Comparison of ENCODE assay signal across 35 cellular contexts in the genomic region with DNA sequence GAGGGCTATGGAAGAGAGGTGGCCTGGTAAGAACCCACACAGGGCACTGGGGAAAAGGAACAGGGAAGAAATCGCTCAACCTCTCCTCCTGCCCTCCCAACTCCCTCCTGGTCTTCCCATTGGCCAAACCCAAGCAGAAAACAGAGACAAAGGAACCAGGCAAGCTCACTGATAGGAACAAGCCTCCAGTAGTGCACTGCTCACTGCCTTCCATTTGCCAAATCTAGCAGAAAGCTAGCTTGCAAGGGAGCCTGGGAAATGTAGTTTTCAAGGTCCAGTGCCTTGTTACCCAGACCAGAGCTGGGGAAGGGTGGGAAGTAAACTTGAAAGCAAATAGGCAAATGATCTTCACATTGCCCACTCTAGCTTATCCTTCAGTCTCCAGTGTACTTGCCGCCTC.
"Had no signal": no experiment of that assay in that cellular context is flagged by ENCODE, and none has a peak within 500 bp of the region (broad histone marks: within the 10 kb centered on the region; RNA-seq: fewer than 3 reads in every experiment).

No MANE protein-coding gene starts in this region.

- H3K36me3 Mint-ChIP-seq: activated CD4-positive, alpha-beta memory T cell treated with anti-CD3 and anti-CD28 coated beads for 36 hours had no signal

- H3K9ac ChIP-seq: SK-N-SH had no signal

- H3K4me3 Mint-ChIP-seq: activated CD4-positive, alpha-beta memory T cell treated with anti-CD3 and anti-CD28 coated beads for 36 hours; activated CD4-positive, alpha-beta T cell treated with anti-CD3 and anti-CD28 coated beads for 36 hours; activated CD4-positive, alpha-beta T cell treated with anti-CD3 and anti-CD28 coated beads, Interleukin-2, amount 10 ng/mL, durations not matched to agents 7 days and 5 days; activated naive CD4-positive, alpha-beta T cell treated with anti-CD3 and anti-CD28 coated beads for 36 hours; activated T-cell treated with anti-CD3 and anti-CD28 coated beads, Interleukin-2, amount 50 U/mL, for 4 hours; activated T-helper 1 cell treated with anti-CD3 and anti-CD28 coated beads, Interleukin-12 subunit alpha, Interleukin-12 subunit beta, Interleukin-2, Interleukin-4 antibody, amounts not matched to agents 30 ng/mL and 10 ng/mL and 1 ng/mL, durations not matched to agents 14 hours and 24 hours and 36 hours; T-helper 1 cell treated with Interleukin-12 subunit alpha and Interleukin-12 subunit beta and Interleukin-4 antibody, amounts not matched to agents 30 μg/mL and 1 μg/mL, for 36 hours; T-helper 2 cell treated with Interferon-gamma antibody and Interleukin-4, amounts not matched to agents 5 μg/mL and 100 μg/mL, for 36 hours had no signal

- H3K27ac Mint-ChIP-seq: activated CD4-positive, alpha-beta memory T cell treated with anti-CD3 and anti-CD28 coated beads for 36 hours; activated CD4-positive, alpha-beta T cell treated with anti-CD3 and anti-CD28 coated beads for 36 hours; activated CD4-positive, alpha-beta T cell treated with anti-CD3 and anti-CD28 coated beads, Interleukin-2, amount 10 ng/mL, durations not matched to agents 7 days and 5 days; activated naive CD4-positive, alpha-beta T cell treated with anti-CD3 and anti-CD28 coated beads for 36 hours; activated T-helper 1 cell treated with anti-CD3 and anti-CD28 coated beads, Interleukin-12 subunit alpha, Interleukin-12 subunit beta, Interleukin-2, Interleukin-4 antibody, amounts not matched to agents 30 ng/mL and 10 ng/mL and 1 ng/mL, durations not matched to agents 14 hours and 24 hours and 36 hours; T-helper 1 cell treated with Interleukin-12 subunit alpha and Interleukin-12 subunit beta and Interleukin-4 antibody, amounts not matched to agents 30 μg/mL and 1 μg/mL, for 36 hours; T-helper 2 cell treated with Interferon-gamma antibody and Interleukin-4, amounts not matched to agents 5 μg/mL and 100 μg/mL, for 36 hours had no signal

- H3K9me2 ChIP-seq: SK-N-SH had no signal

- H3K4me2 ChIP-seq: SK-N-SH had no signal

- H3K27ac ChIP-seq: adrenal gland, body of pancreas, breast epithelium, Peyer's patch, SJSA1 had no signal

- H3K27me3 ChIP-seq: body of pancreas, breast epithelium, Peyer's patch, SJSA1 had no signal

- H3K36me3 ChIP-seq: adrenal gland, breast epithelium, Peyer's patch, SJSA1 had no signal

- ATAC-seq: activated CD4-positive, alpha-beta T cell treated with anti-CD3 and anti-CD28 coated beads for 36 hours; activated CD4-positive, CD25-positive, alpha-beta regulatory T cell treated with anti-CD3 and anti-CD28 coated beads, Interleukin-2, amount 50 U/mL, for 24 hours; activated naive CD4-positive, alpha-beta T cell treated with anti-CD3 and anti-CD28 coated beads, Interleukin-2, amount 50 U/mL, for 72 hours; activated T-cell treated with anti-CD3 and anti-CD28 coated beads, Interleukin-2, amount 50 U/mL, for 4 hours; body of pancreas; PC-3 had no signal

- H3K4me1 Mint-ChIP-seq: activated CD4-positive, alpha-beta T cell treated with anti-CD3 and anti-CD28 coated beads for 36 hours; activated CD4-positive, alpha-beta T cell treated with anti-CD3 and anti-CD28 coated beads, Interleukin-2, amount 10 ng/mL, durations not matched to agents 7 days and 5 days had no signal

- H3K27me3 Mint-ChIP-seq: activated CD4-positive, alpha-beta memory T cell treated with anti-CD3 and anti-CD28 coated beads for 36 hours; activated CD4-positive, alpha-beta T cell treated with anti-CD3 and anti-CD28 coated beads for 36 hours; activated CD4-positive, alpha-beta T cell treated with anti-CD3 and anti-CD28 coated beads, Interleukin-2, amount 10 ng/mL, durations not matched to agents 7 days and 5 days had no signal

- H3K4me3 ChIP-seq: adrenal gland, body of pancreas, breast epithelium, Peyer's patch, SJSA1 had no signal

- H3K9me3 ChIP-seq: adrenal gland, SJSA1 had no signal

- DNase-seq: activated CD4-positive, alpha-beta memory T cell treated with anti-CD3 and anti-CD28 coated beads for 36 hours; activated CD4-positive, alpha-beta T cell treated with anti-CD3 and anti-CD28 coated beads for 36 hours; activated CD4-positive, alpha-beta T cell treated with anti-CD3 and anti-CD28 coated beads, Interleukin-2, amount 10 ng/mL, durations not matched to agents 7 days and 5 days; activated CD8-positive, alpha-beta memory T cell treated with anti-CD3 and anti-CD28 coated beads, Interleukin-2, amount 50 U/mL, for 4 hours; activated gamma-delta T cell treated with Interleukin-2 at 50 U/mL for 16 hours; activated naive CD4-positive, alpha-beta T cell treated with anti-CD3 and anti-CD28 coated beads for 36 hours; activated T-cell treated with anti-CD3 and anti-CD28 coated beads for 4 hours; activated T-cell treated with anti-CD3 and anti-CD28 coated beads, Interleukin-2, amount 50 U/mL, for 4 hours; adrenal gland; body of pancreas; KG1; MM.1S; MV-4-11; NCI-H1092 treated with DMSO at 0.1 percent for 48 hours; NCI-H1417; NCI-H146; NCI-H187; NCI-H2029 treated with DMSO at 0.1 percent for 48 hours; NCI-H2107; NCI-H2171; NCI-H510A; NCI-H526 treated with DMSO at 0.1 percent for 48 hours; NK-92 treated with Interleukin-12 subunit alpha and Interleukin-12 subunit beta, amount 100 ng/mL, for 24 hours; PC-3; Peyer's patch; RPMI8226; SHP77 treated with DMSO at 0.1 percent for 48 hours; SK-N-SH had no signal

- H3K4me1 ChIP-seq: adrenal gland, body of pancreas, breast epithelium, Peyer's patch, SJSA1 had no signal
